16 cellular contexts compared by ENCODE assay signal in the genomic region with DNA sequence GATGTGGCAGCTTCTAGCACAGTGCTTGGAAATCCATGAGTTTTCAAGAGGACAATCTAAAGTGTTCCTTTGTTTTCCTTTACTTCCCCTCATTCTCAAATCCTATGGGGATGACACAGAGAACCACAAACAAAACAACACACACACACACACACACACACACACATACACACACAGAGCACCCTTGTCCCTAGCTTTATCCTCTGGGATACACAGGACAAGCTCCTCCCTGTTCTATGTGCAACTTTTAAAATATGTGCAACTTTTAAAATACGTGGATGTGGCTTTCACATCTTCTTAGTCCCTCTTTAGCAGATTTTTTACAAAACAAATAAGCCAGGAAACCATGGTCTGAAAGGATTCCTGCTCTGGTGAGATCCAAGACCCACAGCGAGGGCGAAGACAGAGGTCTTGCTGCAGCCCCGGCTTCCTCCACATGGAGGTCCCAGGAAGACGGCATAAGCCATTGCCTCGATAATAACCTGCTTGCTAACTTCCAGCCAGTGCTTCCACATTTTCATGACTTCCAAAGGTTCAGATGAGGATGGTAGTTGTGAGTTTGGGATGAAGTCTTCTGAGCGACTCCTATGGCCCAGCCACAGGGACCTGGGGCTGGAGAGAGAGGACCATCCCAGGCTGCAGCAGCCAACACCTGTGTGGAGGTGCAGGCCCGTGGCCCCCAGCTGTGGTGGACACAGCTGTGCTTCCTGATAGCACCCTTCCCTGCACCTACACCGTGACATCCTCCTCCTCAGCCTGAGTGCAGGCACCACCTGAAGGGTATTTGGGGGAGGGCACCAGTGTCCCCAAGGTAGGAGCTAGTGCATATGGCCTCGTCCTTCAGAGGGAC.
DNase-seq lines count a peak whose midpoint lies in the region; ATAC-seq and TF ChIP-seq lines count a peak whose summit lies in the region.
"Had no signal": no experiment of that assay in that cellular context is flagged by ENCODE, and none has a peak within 500 bp of the region (broad histone marks: within the 10 kb centered on the region; RNA-seq: fewer than 3 reads in every experiment).

No MANE protein-coding gene starts in this region.

- peaks cover 1 to 2% of the 10 kb centered on the region in 2 donors for H3K27me3 Mint-ChIP-seq in CD4-positive, alpha-beta memory T cell
- H3K27me3 Mint-ChIP-seq: activated B cell treated with CpG ODN at 0.5 μM for 24 hours had no signal

- H3K9ac ChIP-seq in HCT116 (ENCODE audit: low read length) (peak overlapping the region; percentile 65), skeletal muscle satellite cell (ENCODE audit: low read depth, low read length) (peak overlapping the region; percentile 53)

- H3K36me3 ChIP-seq in HCT116 (ENCODE audit: control insufficient read depth in 1 of 2, insufficient read depth in 2 of 2, low read length in 2 of 2): no peaks in the 10 kb centered on the region
- no peaks in the 10 kb centered on the region for H3K36me3 ChIP-seq in SJSA1
- H3K36me3 ChIP-seq in skeletal muscle satellite cell (ENCODE audit: insufficient read depth, low read length): no peaks in the 10 kb centered on the region
- no peaks in the 10 kb centered on the region for H3K36me3 ChIP-seq in thyroid gland
- H3K36me3 ChIP-seq in CD4-positive, alpha-beta memory T cell (ENCODE audit: insufficient read depth, low read length): no peaks in the 10 kb centered on the region

- H3K4me1 ChIP-seq in HCT116 (ENCODE audit: control insufficient read depth in 1 of 2, insufficient read depth in 2 of 2, low read length in 2 of 2) (peaks cover 18 to 76% of the 10 kb centered on the region in 2 experiments), SJSA1 (replicated peaks) (peaks cover 67% of the 10 kb centered on the region), skeletal muscle satellite cell (ENCODE audit: control insufficient read depth, insufficient read depth, low read length) (peaks cover 71% of the 10 kb centered on the region), thyroid gland (peaks cover 0 to 44% of the 10 kb centered on the region in 2 donors)
- no peaks in the 10 kb centered on the region for H3K4me1 ChIP-seq in CD4-positive, alpha-beta memory T cell (ENCODE audit: insufficient read depth, low read length)

- peak overlapping the region in 1 of 2 experiments; percentile 52; a peak in 1 of 4 replicates for H3K4me3 ChIP-seq in HCT116 (replicated peaks in 1 of 2; ENCODE audit: low read depth in 1 of 2, low read length in 2 of 2)
- no peak overlapping the region for H3K4me3 ChIP-seq in SJSA1
- H3K4me3 ChIP-seq in skeletal muscle satellite cell (ENCODE audit: low read length): no peak overlapping the region
- no peak overlapping the region for H3K4me3 ChIP-seq in thyroid gland (replicated peaks in 1 of 3)
- no peak overlapping the region for H3K4me3 ChIP-seq in CD4-positive, alpha-beta memory T cell (ENCODE audit: low read length in 2 of 2)
- H3K4me3 ChIP-seq: SK-N-MC had no signal

- TF ChIP-seq CTCF in HCT116 (IDR thresholded peaks at IDR 0.05 in 2 of 3, conservative IDR thresholded peaks at IDR 0.05 in 1 of 3; ENCODE audit: borderline replicate concordance in 1 of 3, insufficient read depth in 1 of 3, low read depth in 2 of 3, low read length in 2 of 3) (no peak), thyroid gland (IDR thresholded peaks at IDR 0.05) (no peak)

- CTCF ChIA-PET in HCT116 (lab: Charles Lee): no interaction called here
- CTCF ChIA-PET in CD4-positive, alpha-beta memory T cell (lab: Charles Lee; ENCODE audit: partially characterized antibody): no interaction called here

- no peaks in the 10 kb centered on the region for H4K20me1 ChIP-seq in HCT116 (ENCODE audit: insufficient read depth)

- DNase-seq in HCT116 (ENCODE audit: low read depth, low spot score) (no peak), SJSA1 (ENCODE audit: low read depth in 1 of 2, low spot score in 2 of 2) (peak in 1 of 2 experiments; percentile 15), foreskin melanocyte (peak; percentile 56), thyroid gland (no peak), NCI-H1694 treated with DMSO at 0.1 percent for 48 hours (lab: John Stamatoyannopoulos, UW) (no peak)
- no peak for DNase-seq in CD4-positive, alpha-beta memory T cell
- DNase-seq: activated B cell treated with CpG ODN at 0.5 μM for 24 hours; amniotic stem cell; cortex of kidney; NCI-H2171 treated with DMSO at 0.1 percent for 48 hours; retina; stimulated activated naive CD8-positive, alpha-beta T cell treated with anti-CD3 and anti-CD28 coated beads, Interleukin-15, Interleukin-2, amounts not matched to agents 100 U/mL and 50 U/mL, for 24 hours had no signal

- no peaks in the 10 kb centered on the region for H3K36me3 Mint-ChIP-seq in CD4-positive, alpha-beta memory T cell

- BruUV-seq in HCT116 (replicated peaks; lab: Mats Ljungman, UMichigan): no TSS peak

- intact Hi-C loops in HCT116 (cut with micrococcal nuclease) (loop anchor here (10.0 kb wide), 1 partner anchor 206 kb away; a partner anchor contains a TSS), thyroid gland (cut with DNase I) (no loop called here)
- intact Hi-C loops in CD4-positive, alpha-beta memory T cell (cut with micrococcal nuclease): loop anchor here (10.0 kb wide), 1 partner anchor 64 kb away; a partner anchor contains a TSS

- 89 to 96% methylated on average over 10 of the region's 10 CpGs for WGBS in thyroid gland, 2 donors

- peaks cover 0 to 1% (median 0%) of the 10 kb centered on the region in 8 donors for H3K9me3 Mint-ChIP-seq in CD4-positive, alpha-beta memory T cell
- H3K9me3 Mint-ChIP-seq: activated B cell treated with CpG ODN at 0.5 μM for 24 hours had no signal

- no peak for TF ChIP-seq RAD21 in HCT116 (IDR thresholded peaks at IDR 0.05; ENCODE audit: low read depth)

- H3K27me3 ChIP-seq in HCT116 (ENCODE audit: insufficient read depth, low read length) (no peaks in the 10 kb centered on the region), SJSA1 (replicated peaks) (no peaks in the 10 kb centered on the region), skeletal muscle satellite cell (ENCODE audit: control insufficient read depth, insufficient read depth, low read length) (no peaks in the 10 kb centered on the region), thyroid gland (no peaks in the 10 kb centered on the region)
- H3K27me3 ChIP-seq in CD4-positive, alpha-beta memory T cell (ENCODE audit: insufficient read depth, low read length): no peaks in the 10 kb centered on the region

- peaks cover 4 to 7% (median 6%) of the 10 kb centered on the region in 4 donors for H3K4me1 Mint-ChIP-seq in CD4-positive, alpha-beta memory T cell
- H3K4me1 Mint-ChIP-seq: activated B cell treated with CpG ODN at 0.5 μM for 24 hours had no signal

- TF ChIP-seq POLR2A in HCT116 (IDR thresholded peaks at IDR 0.05; ENCODE audit: borderline replicate concordance, extremely low read depth, insufficient read depth, insufficient read length) (no peak), thyroid gland (IDR thresholded peaks at IDR 0.05) (no peak)

- ATAC-seq in HCT116 (no peak), HG02884 (IDR thresholded peaks at IDR 0.05; ENCODE audit: unreplicated experiment) (no peak)

- peak overlapping the region; percentile 92 for H3K4me2 ChIP-seq in HCT116 (ENCODE audit: low read length)
- no peak overlapping the region for H3K4me2 ChIP-seq in skeletal muscle satellite cell (ENCODE audit: low read length)

- H3K9me3 ChIP-seq in HCT116 (ENCODE audit: control insufficient read depth in 1 of 2, insufficient read depth in 1 of 2, low read depth in 1 of 2, low read length in 2 of 2) (no peaks in the 10 kb centered on the region), SJSA1 (replicated peaks) (no peaks in the 10 kb centered on the region), skeletal muscle satellite cell (replicated peaks; ENCODE audit: low read length) (no peaks in the 10 kb centered on the region), thyroid gland (no peaks in the 10 kb centered on the region)
- no peaks in the 10 kb centered on the region for H3K9me3 ChIP-seq in CD4-positive, alpha-beta memory T cell (ENCODE audit: control insufficient read depth in 1 of 2, low read length in 2 of 2)

- H3K9me2 ChIP-seq in HCT116 (ENCODE audit: insufficient read depth): no peaks in the 10 kb centered on the region

- H3K27ac ChIP-seq in HCT116 (ENCODE audit: low read depth, low read length): peak overlapping the region; percentile 33; the same call in 1 of the 2 replicates
- H3K27ac ChIP-seq in SJSA1: peak overlapping the region; percentile 81
- no peak overlapping the region for H3K27ac ChIP-seq in thyroid gland
- H3K27ac ChIP-seq in CD4-positive, alpha-beta memory T cell (ENCODE audit: low read depth, low read length): no peak overlapping the region
- H3K27ac ChIP-seq: C4-2B, SK-N-MC had no signal

- no peak overlapping the region for H3K4me3 Mint-ChIP-seq in CD4-positive, alpha-beta memory T cell
- H3K4me3 Mint-ChIP-seq: activated B cell treated with CpG ODN at 0.5 μM for 24 hours had no signal

- no peak overlapping the region for H2AFZ ChIP-seq in HCT116 (ENCODE audit: low read depth, low read length, poor library complexity, severe bottlenecking)

- POLR2A ChIA-PET in HCT116 (lab: Charles Lee): interaction anchor here (1.4 kb wide), 1 partner anchor 11 kb away, joined by 4 read pairs; no protein-coding TSS in a partner anchor
- POLR2A ChIA-PET in CD4-positive, alpha-beta memory T cell (lab: Charles Lee; ENCODE audit: partially characterized antibody): no interaction called here

- H3K27ac Mint-ChIP-seq in CD4-positive, alpha-beta memory T cell: no peak overlapping the region
- H3K27ac Mint-ChIP-seq: activated B cell treated with CpG ODN at 0.5 μM for 24 hours had no signal

- H3K79me2 ChIP-seq in HCT116 (ENCODE audit: insufficient read depth, low read length): no peaks in the 10 kb centered on the region

- RAD21 ChIA-PET in HCT116 (lab: Charles Lee; ENCODE audit: low non-redundant PET in 1 of 2, low total read pairs in 2 of 2, uncharacterized antibody in 2 of 2, unreplicated experiment in 2 of 2): no interaction called here

TF ChIP-seq in HCT116, 20 proteins besides CTCF, POLR2A, EP300 and RAD21 (continues in another document):
- TF ChIP-seq SP1 (IDR thresholded peaks at IDR 0.05; ENCODE audit: low read depth) (no peak), ZFX (IDR thresholded peaks at IDR 0.05) (no peak), SRF (IDR thresholded peaks at IDR 0.05; ENCODE audit: low read depth) (no peak), EGR1 (IDR thresholded peaks at IDR 0.05; ENCODE audit: low read depth) (no peak), CEBPB (IDR thresholded peaks at IDR 0.05; ENCODE audit: low read depth) (no peak)
- TF ChIP-seq, protein P1, sequence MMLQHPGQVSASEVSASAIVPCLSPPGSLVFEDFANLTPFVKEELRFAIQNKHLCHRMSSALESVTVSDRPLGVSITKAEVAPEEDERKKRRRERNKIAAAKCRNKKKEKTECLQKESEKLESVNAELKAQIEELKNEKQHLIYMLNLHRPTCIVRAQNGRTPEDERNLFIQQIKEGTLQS (IDR thresholded peaks at IDR 0.05): no peak

Comparison
In these comparisons a context has a peak if more than half of its experiments do, and no peak if none do; other contexts are left out.
1. H3K27ac ChIP-seq: peak in HCT116 (single experiment) and SJSA1 (single experiment); none in thyroid gland (0 of 3) and CD4-positive, alpha-beta memory T cell (single experiment).